1 cellular context compared by ENCODE assay signal in the genomic region with DNA sequence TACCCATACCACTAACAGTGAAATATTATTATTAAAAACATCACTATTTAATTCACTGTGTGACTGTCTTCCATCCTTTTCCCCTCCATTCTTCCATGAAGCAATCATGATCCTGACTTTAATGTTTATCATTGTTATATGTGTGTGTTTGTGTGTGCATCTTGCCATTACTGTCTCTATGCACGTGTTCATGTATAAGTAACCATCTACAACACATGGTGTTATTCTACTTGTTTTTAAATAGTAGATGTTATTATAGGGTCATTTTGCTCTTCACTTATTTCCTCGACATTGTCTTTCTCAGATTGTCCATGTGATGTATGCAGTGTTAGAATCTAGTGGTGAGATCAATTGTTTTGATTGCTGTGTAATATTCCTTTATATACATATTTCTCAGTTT.
TF ChIP-seq lines count a peak whose summit lies in the region.

No MANE protein-coding gene starts in this region.

TF ChIP-seq in HepG2, 621 proteins besides CTCF, POLR2A, EP300 and RAD21 (continued from another document):
- no peak for TF ChIP-seq GMEB1 (CRISPR knock-in tag; IDR thresholded peaks at IDR 0.05; ENCODE audit: borderline replicate concordance)
